Comparison of ENCODE assay signal across 9 cellular contexts in the genomic region with DNA sequence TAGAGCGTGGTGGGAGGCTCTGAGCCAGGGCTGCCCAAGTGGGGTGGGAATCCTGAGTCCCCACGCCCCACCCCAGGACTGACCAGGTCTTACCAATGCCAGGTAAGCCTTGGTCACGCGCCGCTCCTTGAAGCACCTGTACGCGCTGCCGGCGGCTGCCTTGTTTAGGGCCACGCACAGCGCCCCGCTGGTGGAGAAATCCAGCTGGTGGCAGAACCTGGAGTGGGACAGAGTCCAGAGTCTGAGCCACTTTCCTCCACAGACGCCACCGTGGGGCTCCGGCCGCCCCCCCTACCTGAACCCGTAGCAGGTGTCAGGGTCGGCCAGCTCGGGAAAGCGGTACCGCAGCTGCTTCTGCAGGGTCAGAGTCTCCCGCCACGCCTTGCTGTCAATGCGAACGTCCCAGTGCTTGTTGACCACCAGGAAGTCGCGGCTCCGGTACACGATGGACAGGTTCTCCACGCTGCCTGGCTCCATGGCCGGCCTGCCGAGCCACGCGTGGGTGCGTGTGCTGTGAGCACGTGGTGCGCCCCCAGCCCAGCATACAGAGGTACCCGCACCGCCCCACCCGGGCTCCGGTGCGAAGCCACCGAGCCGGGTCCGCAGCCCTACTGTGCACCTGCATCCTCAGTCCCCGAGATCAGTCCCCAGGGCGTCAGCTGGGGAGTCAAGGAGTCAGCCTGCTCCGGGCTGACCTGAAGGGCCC. TPM values are rescaled to one million over a fixed set of nuclear protein-coding genes. Genes with fewer than 3 reads are reported as not detected.
DNase-seq lines count a peak whose midpoint lies in the region; ATAC-seq and TF ChIP-seq lines count a peak whose summit lies in the region.
"Had no signal": no experiment of that assay in that cellular context is flagged by ENCODE, and none has a peak within 500 bp of the region (broad histone marks: within the 10 kb centered on the region; RNA-seq: fewer than 3 reads in every experiment).

No MANE protein-coding gene starts in this region.

- intact Hi-C loops in heart right ventricle (cut with DNase I) = loop anchor here in 5 of 10 donors (2.0 to 5.0 kb wide), 3 partner anchors 45 to 77 kb away; partner anchors contain the start of gene CIAO3 (in 1 of the 5)
- intact Hi-C loops in Right ventricle myocardium inferior (cut with DNase I) = no loop called here
- intact Hi-C loops in vagina (cut with DNase I) = loop anchor here (5.0 kb wide), 1 partner anchor 65 kb away; the partner anchor contains the start of gene ANTKMT

- WGBS in heart right ventricle, 2 donors = 37 to 43% methylated on average over 44 to 48 of the region's 48 CpGs
- WGBS in lung, 2 donors = 39 to 45% methylated on average over 48 of the region's 48 CpGs

- H3K36me3 ChIP-seq in heart right ventricle (peaks cover 0 to 25% (median 0%) of the 10 kb centered on the region in 9 donors), adipocyte (ENCODE audit: control insufficient read depth, insufficient read depth, low read length, severe bottlenecking) (peaks cover 5% of the 10 kb centered on the region), lung (ENCODE audit: control insufficient read depth in 2 of 2, insufficient read depth in 2 of 2, low read length in 2 of 2) (peaks cover 0 to 16% of the 10 kb centered on the region in 2 donors), vagina (peaks cover 0 to 8% of the 10 kb centered on the region in 2 donors)

- peak overlapping the region; percentile 93 for H3K9ac ChIP-seq in adipocyte (ENCODE audit: low read length)

- no peak for TF ChIP-seq POLR2A in vagina (IDR thresholded peaks at IDR 0.05)

- no peaks in the 10 kb centered on the region for H3K9me3 ChIP-seq in heart right ventricle
- H3K9me3 ChIP-seq in adipocyte (ENCODE audit: control insufficient read depth, low read length) = no peaks in the 10 kb centered on the region
- H3K9me3 ChIP-seq in lung (ENCODE audit: control insufficient read depth in 2 of 2, insufficient read depth in 1 of 2, low read length in 1 of 2) = no peaks in the 10 kb centered on the region
- H3K9me3 ChIP-seq in vagina = no peaks in the 10 kb centered on the region

- ATAC-seq in heart right ventricle = no peak
- no peak for ATAC-seq in Right ventricle myocardium inferior
- ATAC-seq in lung (ENCODE audit: insufficient read depth, low FRiP score) = no peak
- ATAC-seq in GM18867 (IDR thresholded peaks at IDR 0.05; ENCODE audit: unreplicated experiment) = no peak

- TF ChIP-seq CTCF in heart right ventricle (IDR thresholded peaks at IDR 0.05) (no peak), lung (IDR thresholded peaks at IDR 0.05; ENCODE audit: control extremely low read depth, extremely low read depth) (no peak), vagina (IDR thresholded peaks at IDR 0.05) (no peak)

- no peak for DNase-seq in heart right ventricle
- no peak for DNase-seq in Right ventricle myocardium inferior (ENCODE audit: missing footprints)
- no peak for DNase-seq in adipocyte (ENCODE audit: low read depth)
- no peak for DNase-seq in lung (ENCODE audit: low spot score)
- DNase-seq in vagina (ENCODE audit: extremely low spot score in 2 of 2) = no peak
- no peak for DNase-seq in kidney tubule cell (ENCODE audit: low spot score)
- DNase-seq in nucleus accumbens (lab: John Stamatoyannopoulos, UW) = no peak

- peaks cover 0 to 12% (median 9%) of the 10 kb centered on the region in 7 donors for H3K27me3 ChIP-seq in heart right ventricle
- H3K27me3 ChIP-seq in adipocyte (replicated peaks; ENCODE audit: control insufficient read depth, insufficient read depth, low read length) = peaks cover 10% of the 10 kb centered on the region
- no peaks in the 10 kb centered on the region for H3K27me3 ChIP-seq in lung (ENCODE audit: control insufficient read depth, insufficient read depth)
- H3K27me3 ChIP-seq in vagina = no peaks in the 10 kb centered on the region

- H3K4me3 ChIP-seq in heart right ventricle (peak overlapping the region; percentile 70 to 99 (median 94)), adipocyte (ENCODE audit: low read length) (peak overlapping the region; percentile 93), lung (peak overlapping the region; percentile 93), vagina (peak overlapping the region; percentile 98 to 99)

- H3K27ac ChIP-seq in heart right ventricle = peak overlapping the region in 9 of 10 donors; percentile 59 to 88 (median 78)
- H3K27ac ChIP-seq in lung (ENCODE audit: low read depth in 1 of 2, low read length in 1 of 2) = peak overlapping the region in 1 of 2 donors; percentile 76
- peak overlapping the region; percentile 62 for H3K27ac ChIP-seq in vagina

- peaks cover 12 to 40% (median 26%) of the 10 kb centered on the region in 9 donors for H3K4me1 ChIP-seq in heart right ventricle
- peaks cover 7% of the 10 kb centered on the region for H3K4me1 ChIP-seq in adipocyte (ENCODE audit: control insufficient read depth, insufficient read depth, low read length)
- peaks cover 0 to 19% of the 10 kb centered on the region in 2 donors for H3K4me1 ChIP-seq in lung (ENCODE audit: control insufficient read depth in 2 of 2, insufficient read depth in 2 of 2, low read length in 2 of 2)
- H3K4me1 ChIP-seq in vagina = peaks cover 43% of the 10 kb centered on the region

RNA-seq across cellular contexts. Expression of gene RPUSD1, which starts 0.8 kb away (rescaled TPM):
- total RNA-seq in heart right ventricle (10 to 100 TPM in 1 of 10 donors, 1 to 10 TPM in 9; 5.8 to 12.0 (median 7.9) TPM), Right ventricle myocardium inferior (9.7 TPM), lung (10 to 100 TPM in 1 of 2 donors, 1 to 10 TPM in 1; 8.2 to 25.2 TPM), vagina (17.2 TPM)
- polyA plus RNA-seq in heart right ventricle (10 to 100 TPM; 13.7 to 23.3 TPM), lung (10 to 100 TPM; 21.8 to 25.6 TPM)

RNA-seq across cellular contexts. Expression of gene CHTF18, which starts 1.0 kb away (rescaled TPM):
- total RNA-seq in heart right ventricle (1 to 10 TPM; 2.8 to 8.2 (median 5.2) TPM), Right ventricle myocardium inferior (6.4 TPM), lung (10 to 100 TPM; 13.3 to 16.5 TPM), vagina (4.9 TPM)
- polyA plus RNA-seq in heart right ventricle (1 to 10 TPM; 6.0 to 7.0 TPM), lung (10 to 100 TPM in 1 of 2 donors, 1 to 10 TPM in 1; 7.5 to 17.4 TPM)

RNA-seq across cellular contexts. Expression of gene GNG13, which starts 13.1 kb away (rescaled TPM):
- total RNA-seq in heart right ventricle (not detected), Right ventricle myocardium inferior (not detected), lung (not detected), vagina (not detected)
- polyA plus RNA-seq in heart right ventricle (not detected), lung (not detected)
- total RNA-seq: temporal lobe had no signal

RNA-seq across cellular contexts. Expression of gene MSLN, which starts 26.9 kb away (rescaled TPM):
- total RNA-seq in heart right ventricle = 1 to 10 TPM in 1 of 10 donors, under 1 TPM in 2, not detected in 7; 0.17 to 4.0 (median 0.38) TPM
- under 1 TPM in 1 of 2 donors, not detected in 1; 0.09 TPM for polyA plus RNA-seq in heart right ventricle
- total RNA-seq in Right ventricle myocardium inferior = 1.9 TPM
- 100 to 1,000 TPM in 1 of 2 donors, 10 to 100 TPM in 1; 98.8 to 155 TPM for total RNA-seq in lung
- polyA plus RNA-seq in lung = 100 to 1,000 TPM; 116 to 125 TPM
- total RNA-seq in vagina = not detected
- total RNA-seq: temporal lobe had no signal

RNA-seq across cellular contexts. Expression of gene CIAO3, which starts 46.6 kb away (rescaled TPM):
- total RNA-seq in heart right ventricle (10 to 100 TPM; 18.7 to 33.0 (median 24.1) TPM), Right ventricle myocardium inferior (32.2 TPM), lung (10 to 100 TPM; 31.2 to 40.6 TPM), vagina (32.7 TPM)
- polyA plus RNA-seq in heart right ventricle (10 to 100 TPM; 29.1 to 62.9 TPM), lung (10 to 100 TPM; 21.0 to 30.2 TPM)
